9 cellular contexts compared by ENCODE assay signal in genomic region chr4:150078041-150078995, GRCh38. TPM values are rescaled to one million over a fixed set of nuclear protein-coding genes. Genes with fewer than 3 reads are reported as not detected.
DNase-seq lines count a peak whose midpoint lies in the region; ATAC-seq and TF ChIP-seq lines count a peak whose summit lies in the region.
"Had no signal": no experiment of that assay in that cellular context is flagged by ENCODE, and none has a peak within 500 bp of the region (broad histone marks: within the 10 kb centered on the region; RNA-seq: fewer than 3 reads in every experiment).

Gene DCLK2, plus strand, starts transcription at chr4:150078445. Its CDS starts 583 bp downstream, at chr4:150079028.

- H3K4ac ChIP-seq in neuronal stem cell (ENCODE audit: low read length), result no peak within 1 kb of the TSS

- H2AFZ ChIP-seq in neuronal stem cell (ENCODE audit: low read length), result peak within 1 kb of the TSS; percentile 98

- no peak within 1 kb of the TSS for H2BK5ac ChIP-seq in neuronal stem cell (ENCODE audit: low read length)

- peak within 1 kb of the TSS; percentile 51 for H2BK12ac ChIP-seq in neuronal stem cell (ENCODE audit: low read length)

- H3K9ac ChIP-seq in neuronal stem cell (ENCODE audit: low read depth, low read length, poor library complexity), result peak within 1 kb of the TSS; percentile 84

- peak within 1 kb of the TSS; percentile 80 for H3K4me2 ChIP-seq in neuronal stem cell (ENCODE audit: insufficient read depth, low read length, poor library complexity, severe bottlenecking)

- WGBS in adrenal gland, 4 donors, result 0 to 1% (median 0%) methylated on average over 6 to 118 of the region's 119 CpGs; no CpG with 5 or more reads in 1 of the 4 donors
- no CpG with 5 or more reads among the region's 119 CpGs for WGBS in neuronal stem cell (ENCODE audit: extremely low coverage in 2 of 2, insufficient read length in 2 of 2, insufficient replicate concordance in 1 of 2), 2 donors

- H2AK5ac ChIP-seq in neuronal stem cell (ENCODE audit: low read depth, low read length), result no peak within 1 kb of the TSS

- no peak within 1 kb of the TSS for H2BK120ac ChIP-seq in neuronal stem cell (ENCODE audit: low read depth, low read length)

- intact Hi-C loops in adrenal gland (cut with DNase I) (loop anchor here in 1 of 2 donors (5.0 kb wide), 1 partner anchor 139 kb away; no protein-coding TSS in a partner anchor), Right ventricle myocardium inferior (cut with DNase I) (loop anchor here (2.0 to 5.0 kb wide), 5 partner anchors 66 to 130 kb away; no protein-coding TSS in a partner anchor)

- H3K36me3 ChIP-seq in adrenal gland (replicated peaks in 1 of 2), result no peaks in the 10 kb centered on the region
- H3K36me3 ChIP-seq in neuronal stem cell (replicated peaks in 1 of 2; ENCODE audit: control insufficient read depth in 2 of 2, insufficient read depth in 2 of 2, low read length in 2 of 2), result peaks cover 0 to 5% of the 10 kb centered on the region in 2 donors

- H3K79me1 ChIP-seq in neuronal stem cell (ENCODE audit: low read depth, low read length), result no peaks in the 10 kb centered on the region

- H3K27me3 ChIP-seq in adrenal gland (no peaks in the 10 kb centered on the region), neuronal stem cell (ENCODE audit: control insufficient read depth in 3 of 3, insufficient read depth in 3 of 3, low read depth in 1 of 3, low read length in 3 of 3) (peaks cover 0 to 17% (median 0%) of the 10 kb centered on the region in 3 experiments)

- H3K9me3 ChIP-seq in adrenal gland (replicated peaks in 1 of 3), result no peaks in the 10 kb centered on the region
- peaks cover 0 to 7% of the 10 kb centered on the region in 2 donors for H3K9me3 ChIP-seq in neuronal stem cell (replicated peaks in 1 of 2; ENCODE audit: control insufficient read depth in 2 of 2, insufficient read depth in 1 of 2, low read depth in 1 of 2, low read length in 2 of 2)

- no peak for TF ChIP-seq CTCF in adrenal gland (IDR thresholded peaks at IDR 0.05)

- H3K23ac ChIP-seq in neuronal stem cell (ENCODE audit: low read depth, low read length, poor library complexity), result peak within 1 kb of the TSS; percentile 52

- POLR2A ChIA-PET in HEK293T (lab: Yijun Ruan, JAX), result interaction anchor here (1.2 kb wide), 1 partner anchor 70 kb away, joined by 3 read pairs; no protein-coding TSS in a partner anchor

- no peak within 1 kb of the TSS for H4K8ac ChIP-seq in neuronal stem cell (ENCODE audit: low read depth, low read length)

- peak within 1 kb of the TSS; percentile 57 for H2BK15ac ChIP-seq in neuronal stem cell (ENCODE audit: low read length)

- H3K27ac ChIP-seq in adrenal gland (peak within 1 kb of the TSS in 4 of 5 donors; percentile 56 to 93 (median 80)), neuronal stem cell (replicated peaks; ENCODE audit: low read length) (no peak within 1 kb of the TSS)

- H3K4me3 ChIP-seq in adrenal gland (peak within 1 kb of the TSS in 3 of 4 donors; percentile 4 to 65 (median 52)), neuronal stem cell (ENCODE audit: low read length in 2 of 2) (peak within 1 kb of the TSS; percentile 82 to 90)

- no peak within 1 kb of the TSS for H3K14ac ChIP-seq in neuronal stem cell (ENCODE audit: low read length)

- H3K4me1 ChIP-seq in adrenal gland (replicated peaks in 1 of 2) (peaks cover 9 to 17% of the 10 kb centered on the region in 2 donors), neuronal stem cell (ENCODE audit: control insufficient read depth in 2 of 2, insufficient read depth in 1 of 2, low read depth in 1 of 2, low read length in 2 of 2) (peaks cover 0 to 8% of the 10 kb centered on the region in 2 donors)

- TF ChIP-seq POLR2A in adrenal gland (IDR thresholded peaks at IDR 0.05), result peak; percentile 22 to 60

- H3K18ac ChIP-seq in neuronal stem cell (ENCODE audit: low read length), result peak within 1 kb of the TSS; percentile 96

- ATAC-seq in Right ventricle myocardium inferior, result peak; percentile 93
- ATAC-seq in GM21737 (IDR thresholded peaks at IDR 0.05; ENCODE audit: unreplicated experiment), result no peak

- CTCF ChIA-PET in HEK293T (lab: Yijun Ruan, JAX), result interaction anchor here (1.4 kb wide), 1 partner anchor 165 kb away, joined by 4 read pairs; no protein-coding TSS in a partner anchor

- H4K91ac ChIP-seq in neuronal stem cell (ENCODE audit: low read depth, low read length, poor library complexity), result no peak within 1 kb of the TSS

- DNase-seq in DMS 273 treated with DMSO at 0.1 percent for 48 hours (lab: John Stamatoyannopoulos, UW), result peak; percentile 12
- DNase-seq in HEK293T (ENCODE audit: extremely low spot score), result peak; percentile 77
- peak; percentile 80 for DNase-seq in NCI-H345 (lab: John Stamatoyannopoulos, UW)
- DNase-seq in adrenal gland, result peak; percentile 76 to 84 (median 78)
- peak; percentile 90 for DNase-seq in Right ventricle myocardium inferior (ENCODE audit: missing footprints)
- peak; percentile 71 for DNase-seq in neuronal stem cell (ENCODE audit: low spot score)
- no peak for DNase-seq in cortex of kidney (lab: John Stamatoyannopoulos, UW)

TF ChIP-seq in HEK293T, 16 proteins besides CTCF, POLR2A, EP300 and RAD21:
- TF ChIP-seq SUZ12 (IDR thresholded peaks at IDR 0.05) (no peak), FOXM1 (IDR thresholded peaks at IDR 0.05; ENCODE audit: borderline replicate concordance) (no peak), TARDBP (IDR thresholded peaks at IDR 0.05) (no peak), BHLHE40 (IDR thresholded peaks at IDR 0.05; ENCODE audit: borderline replicate concordance) (no peak), ELF4 (IDR thresholded peaks at IDR 0.05) (no peak), PKNOX1 (IDR thresholded peaks at IDR 0.05) (no peak), FOXA1 (IDR thresholded peaks at IDR 0.05) (no peak)

RNA-seq across cellular contexts. Expression of gene DCLK2, which starts in this region (rescaled TPM):
- 10 to 100 TPM in 2 of 8 donors, 1 to 10 TPM in 6; 3.1 to 11.4 (median 6.3) TPM for total RNA-seq in adrenal gland
- 1 to 10 TPM; 3.1 to 8.1 (median 7.8) TPM for polyA plus RNA-seq in adrenal gland
- total RNA-seq in Right ventricle myocardium inferior, result 19.9 TPM
- 13.6 TPM for polyA plus RNA-seq in neuronal stem cell (2013, experiment 1 of 2)
- 13.3 TPM for polyA plus RNA-seq in neuronal stem cell (2013, experiment 2 of 2)
- total RNA-seq: activated CD8-positive, alpha-beta memory T cell treated with anti-CD3 and anti-CD28 coated beads for 36 hours had no signal
